In the genomic region with DNA sequence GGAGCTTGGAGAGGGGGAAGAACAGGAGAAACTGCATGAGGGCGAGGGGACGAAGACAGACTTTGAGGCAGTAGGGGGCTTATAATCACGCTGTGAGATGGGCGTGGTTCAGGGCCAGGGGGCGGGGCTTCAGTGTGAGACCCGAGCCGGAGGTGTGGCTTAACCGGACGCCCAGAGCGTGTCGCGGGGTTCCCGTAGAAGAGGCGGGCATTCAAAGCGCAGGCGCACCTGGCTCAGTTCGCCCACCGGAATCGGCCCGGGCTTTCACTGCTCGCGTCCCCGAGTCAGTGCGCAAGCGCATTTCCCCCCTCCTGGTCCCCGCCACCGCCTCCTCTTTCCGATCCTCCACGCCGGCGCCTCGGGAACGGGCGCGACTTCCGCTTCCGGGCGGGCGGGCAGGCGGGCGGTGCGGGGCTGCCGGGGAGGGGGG, we compare ENCODE assay signal across 8 cellular contexts. TPM values are rescaled to one million over a fixed set of nuclear protein-coding genes. Genes with fewer than 3 reads are reported as not detected.
DNase-seq lines count a peak whose midpoint lies in the region; ATAC-seq and TF ChIP-seq lines count a peak whose summit lies in the region.

No MANE protein-coding gene starts in this region.

- H3K27me3 Mint-ChIP-seq in activated naive CD4-positive, alpha-beta T cell treated with anti-CD3 and anti-CD28 coated beads for 36 hours (ENCODE audit: low read depth): no peaks in the 10 kb centered on the region

- H3K4me3 ChIP-seq in NB4 (ENCODE audit: low read depth, low read length) (peak overlapping the region; percentile 56), suprapubic skin (peak overlapping the region; percentile 69)

- peaks cover 52% of the 10 kb centered on the region for H3K4me1 Mint-ChIP-seq in activated naive CD4-positive, alpha-beta T cell treated with anti-CD3 and anti-CD28 coated beads for 36 hours (ENCODE audit: low read depth)

- peak overlapping the region; percentile 86 for H3K4me3 Mint-ChIP-seq in activated naive CD4-positive, alpha-beta T cell treated with anti-CD3 and anti-CD28 coated beads for 36 hours

- H3K4me1 ChIP-seq in suprapubic skin: peaks cover 47% of the 10 kb centered on the region

- peak; percentile 94 for DNase-seq in GM04504 (ENCODE audit: low read depth)
- DNase-seq in NB4 (ENCODE audit: low read depth): peak; percentile 92
- peak; percentile 97 for DNase-seq in SK-MEL-5 (ENCODE audit: low read depth, low spot score)
- DNase-seq in activated naive CD4-positive, alpha-beta T cell treated with anti-CD3 and anti-CD28 coated beads for 36 hours: peak; percentile 100
- DNase-seq in germinal center (ENCODE audit: low spot score): peak; percentile 95
- DNase-seq in occipital lobe (lab: John Stamatoyannopoulos, UW): peak; percentile 95
- DNase-seq in suprapubic skin (ENCODE audit: low spot score in 2 of 2): peak; percentile 96 to 99

- no peaks in the 10 kb centered on the region for H3K27me3 ChIP-seq in suprapubic skin

- no peaks in the 10 kb centered on the region for H3K9me3 Mint-ChIP-seq in activated naive CD4-positive, alpha-beta T cell treated with anti-CD3 and anti-CD28 coated beads for 36 hours

- no peaks in the 10 kb centered on the region for H3K9me3 ChIP-seq in suprapubic skin

- WGBS in suprapubic skin: 0% methylated on average over 14 of the region's 43 CpGs

- H3K27ac ChIP-seq in suprapubic skin: peak overlapping the region; percentile 81

- in situ Hi-C loops in SK-MEL-5 (cut with HindIII; ENCODE audit: low pct_unique_long_range_greater_than_20kb, low sequenced_read_pairs): no loop called here

- CTCF ChIA-PET in activated naive CD4-positive, alpha-beta T cell treated with anti-CD3 and anti-CD28 coated beads for 36 hours (lab: Charles Lee): interaction anchor here (0.7 to 3.0 kb wide), 11 partner anchors 14 to 137 kb away, joined by 3 to 41 read pairs (median 6); partner anchors contain the start of genes NAT14, ZNF579 and ZNF784

- peak overlapping the region; percentile 96 for H3K27ac Mint-ChIP-seq in activated naive CD4-positive, alpha-beta T cell treated with anti-CD3 and anti-CD28 coated beads for 36 hours

- intact Hi-C loops in activated naive CD4-positive, alpha-beta T cell treated with anti-CD3 and anti-CD28 coated beads for 36 hours (cut with micrococcal nuclease): loop anchor here (1.0 to 10.0 kb wide), 6 partner anchors 19 to 488 kb away; partner anchors contain the start of genes PPP1R12C, TNNT1, ZNF580 and ZNF581

- peaks cover 21% of the 10 kb centered on the region for H3K36me3 ChIP-seq in suprapubic skin

- peak; percentile 70 for ATAC-seq in HG02571 (IDR thresholded peaks at IDR 0.05; ENCODE audit: unreplicated experiment)

- peaks cover 21% of the 10 kb centered on the region for H3K36me3 Mint-ChIP-seq in activated naive CD4-positive, alpha-beta T cell treated with anti-CD3 and anti-CD28 coated beads for 36 hours (ENCODE audit: low read depth)

- TF ChIP-seq CTCF in NB4 (IDR thresholded peaks at IDR 0.05; ENCODE audit: low read depth, low read length) (no peak), suprapubic skin (IDR thresholded peaks at IDR 0.05) (no peak)

- TF ChIP-seq POLR2A in NB4 (IDR thresholded peaks at IDR 0.05; ENCODE audit: extremely low read depth, insufficient read length) (no peak), suprapubic skin (IDR thresholded peaks at IDR 0.05) (no peak)

- TF ChIP-seq EP300 in suprapubic skin (IDR thresholded peaks at IDR 0.05): no peak

RNA-seq across cellular contexts. Expression of gene ZNF865, which starts 0.2 kb away (rescaled TPM):
- 0.69 and 0.85 TPM in 2 replicates for total RNA-seq in SK-MEL-5 (2014; rRNA removed; shearing (Covaris generic))
- polyA plus RNA-seq in SK-MEL-5 (2015; cell fraction: cytosol; rRNA removed): 7.4 and 10.0 TPM in 2 replicates
- 4.5 and 9.0 TPM in 2 replicates for polyA plus RNA-seq in SK-MEL-5 (2015; cell fraction: nucleus; rRNA removed)
- 10 to 100 TPM; 10.8 to 11.2 TPM for total RNA-seq in activated naive CD4-positive, alpha-beta T cell treated with anti-CD3 and anti-CD28 coated beads for 36 hours
- 1.2 TPM for total RNA-seq in occipital lobe
- 10 to 100 TPM in 2 of 4 donors, 1 to 10 TPM in 2; 7.6 to 14.2 (median 9.9) TPM for total RNA-seq in suprapubic skin

RNA-seq across cellular contexts. Expression of gene ZNF524, which starts 5.1 kb away (rescaled TPM):
- 4.7 and 5.5 TPM in 2 replicates for total RNA-seq in SK-MEL-5 (2014; rRNA removed; shearing (Covaris generic))
- polyA plus RNA-seq in SK-MEL-5 (2015; cell fraction: cytosol; rRNA removed): 12.9 and 13.0 TPM in 2 replicates
- 8.7 and 12.1 TPM in 2 replicates for polyA plus RNA-seq in SK-MEL-5 (2015; cell fraction: nucleus; rRNA removed)
- 10 to 100 TPM; 20.9 to 23.0 TPM for total RNA-seq in activated naive CD4-positive, alpha-beta T cell treated with anti-CD3 and anti-CD28 coated beads for 36 hours
- total RNA-seq in occipital lobe (2.8 TPM), suprapubic skin (10 to 100 TPM; 29.4 to 49.9 (median 47.0) TPM)

RNA-seq across cellular contexts. Expression of gene FIZ1, which starts 5.9 kb away (rescaled TPM):
- 1.9 and 5.3 TPM in 2 replicates for total RNA-seq in SK-MEL-5 (2014; rRNA removed; shearing (Covaris generic))
- 11.5 and 18.5 TPM in 2 replicates for polyA plus RNA-seq in SK-MEL-5 (2015; cell fraction: cytosol; rRNA removed)
- polyA plus RNA-seq in SK-MEL-5 (2015; cell fraction: nucleus; rRNA removed): 12.3 and 23.2 TPM in 2 replicates
- total RNA-seq in activated naive CD4-positive, alpha-beta T cell treated with anti-CD3 and anti-CD28 coated beads for 36 hours: 10 to 100 TPM; 12.8 to 14.8 TPM
- total RNA-seq in occipital lobe: 4.1 TPM
- 1 to 10 TPM; 7.6 to 9.2 (median 8.5) TPM for total RNA-seq in suprapubic skin

RNA-seq across cellular contexts. Expression of gene ZNF784, which starts 19.1 kb away (rescaled TPM):
- 1.7 and 1.8 TPM in 2 replicates for total RNA-seq in SK-MEL-5 (2014; rRNA removed; shearing (Covaris generic))
- polyA plus RNA-seq in SK-MEL-5 (2015; cell fraction: cytosol; rRNA removed): 1.5 and 1.7 TPM in 2 replicates
- 1.0 and 3.2 TPM in 2 replicates for polyA plus RNA-seq in SK-MEL-5 (2015; cell fraction: nucleus; rRNA removed)
- total RNA-seq in activated naive CD4-positive, alpha-beta T cell treated with anti-CD3 and anti-CD28 coated beads for 36 hours: 1 to 10 TPM; 3.7 to 4.0 TPM
- total RNA-seq in occipital lobe (5.1 TPM), suprapubic skin (1 to 10 TPM; 4.3 to 8.0 (median 6.5) TPM)

RNA-seq across cellular contexts. Expression of gene ZNF579, which starts 24.6 kb away (rescaled TPM):
- 2.4 and 3.8 TPM in 2 replicates for total RNA-seq in SK-MEL-5 (2014; rRNA removed; shearing (Covaris generic))
- polyA plus RNA-seq in SK-MEL-5 (2015; cell fraction: cytosol; rRNA removed): 8.3 and 11.0 TPM in 2 replicates
- polyA plus RNA-seq in SK-MEL-5 (2015; cell fraction: nucleus; rRNA removed): 14.2 and 18.3 TPM in 2 replicates
- 1 to 10 TPM; 6.1 to 6.5 TPM for total RNA-seq in activated naive CD4-positive, alpha-beta T cell treated with anti-CD3 and anti-CD28 coated beads for 36 hours
- total RNA-seq in occipital lobe (4.2 TPM), suprapubic skin (1 to 10 TPM; 1.8 to 3.1 (median 2.8) TPM)

Comparison
In these comparisons a context has a peak if more than half of its experiments do, and no peak if none do; other contexts are left out.
1. Peak in every context shown above with its lines: DNase-seq, ATAC-seq, H3K4me3 ChIP-seq and H3K27ac ChIP-seq.